27 cellular contexts compared by ENCODE assay signal in genomic region chr5:166363071-166363470, GRCh38.
"Had no signal": no experiment of that assay in that cellular context is flagged by ENCODE, and none has a peak within 500 bp of the region (broad histone marks: within the 10 kb centered on the region; RNA-seq: fewer than 3 reads in every experiment).

No MANE protein-coding gene starts in this region.

- H3K9me3 ChIP-seq: ovary, psoas muscle, right lobe of liver, sigmoid colon, thoracic aorta, thyroid gland, vagina had no signal

- H3K4me1 ChIP-seq: parathyroid adenoma, psoas muscle, sigmoid colon, stomach, thyroid gland, tibial nerve, upper lobe of left lung, vagina had no signal

- H3K4me1 Mint-ChIP-seq: stimulated activated effector memory CD8-positive, alpha-beta T cell treated with anti-CD3 and anti-CD28 coated beads, Interleukin-12 subunit alpha, Interleukin-12 subunit beta, amount 100 ng/mL, for 72 hours; stimulated activated naive B cell treated with anti-CD40 and anti-IgM and Interleukin-4, amounts not matched to agents 10 μg/mL and 1 μg/mL and 100 μg/mL, for 72 hours had no signal

- H3K4me2 ChIP-seq: neural progenitor cell had no signal

- H3K4me3 ChIP-seq: neural progenitor cell, ovary, psoas muscle, right lobe of liver, sigmoid colon, stomach, thoracic aorta, thyroid gland, tibial nerve, upper lobe of left lung, vagina had no signal

- H2AFZ ChIP-seq: neural progenitor cell, parathyroid adenoma had no signal

- H3K27ac Mint-ChIP-seq: natural killer cell treated with Interleukin-12 subunit alpha and Interleukin-12 subunit beta and Interleukin-15 and Interleukin-18, amount 100 ng/mL, for 72 hours; neural progenitor cell; progenitor cell of endocrine pancreas; stimulated activated effector memory CD8-positive, alpha-beta T cell treated with anti-CD3 and anti-CD28 coated beads, Interleukin-12 subunit alpha, Interleukin-12 subunit beta, amount 100 ng/mL, for 72 hours; stimulated activated naive B cell treated with anti-CD40 and anti-IgM and Interleukin-4, amounts not matched to agents 10 μg/mL and 1 μg/mL and 100 μg/mL, for 72 hours; stimulated activated naive CD8-positive, alpha-beta T cell treated with anti-CD3 and anti-CD28 coated beads, Interleukin-15, Interleukin-2, amounts not matched to agents 100 ng/mL and 50 ng/mL, for 24 hours had no signal

- H3K27me3 Mint-ChIP-seq: natural killer cell treated with Interleukin-12 subunit alpha and Interleukin-12 subunit beta and Interleukin-15 and Interleukin-18, amount 100 ng/mL, for 72 hours; stimulated activated naive B cell treated with anti-CD40 and anti-IgM and Interleukin-4, amounts not matched to agents 10 μg/mL and 1 μg/mL and 100 μg/mL, for 72 hours; stimulated activated naive CD8-positive, alpha-beta T cell treated with anti-CD3 and anti-CD28 coated beads, Interleukin-15, Interleukin-2, amounts not matched to agents 100 ng/mL and 50 ng/mL, for 24 hours had no signal

- H3K27me3 ChIP-seq: neural progenitor cell, ovary, right lobe of liver, sigmoid colon, stomach, thyroid gland, tibial nerve, upper lobe of left lung, vagina had no signal

- H3K36me3 ChIP-seq: neural progenitor cell, ovary, right lobe of liver, sigmoid colon, stomach, thoracic aorta, thyroid gland, tibial nerve, upper lobe of left lung, vagina had no signal

- H3K27ac ChIP-seq: neural progenitor cell, ovary, parathyroid adenoma, psoas muscle, right lobe of liver, sigmoid colon, stomach, thoracic aorta, thyroid gland, tibial nerve, upper lobe of left lung, vagina had no signal

- DNase-seq: occipital lobe; ovary; posterior cingulate gyrus; psoas muscle; right cardiac atrium; right lobe of liver; sigmoid colon; small intestine; stimulated activated CD4-positive, alpha-beta T cell treated with anti-CD3 and anti-CD28 coated beads, Interleukin-15, amount 100 ng/mL, for 24 hours; stimulated activated CD4-positive, alpha-beta T cell treated with anti-CD3 and anti-CD28 coated beads, Interleukin-2, amount 100 ng/mL, for 24 hours; stimulated activated CD4-positive, alpha-beta T cell treated with anti-CD3 and anti-CD28 coated beads, Interleukin-2, amount 100 ng/mL, for 48 hours; stimulated activated CD4-positive, alpha-beta T cell treated with anti-CD3 and anti-CD28 coated beads, Interleukin-4, amount 100 ng/mL, for 24 hours; stimulated activated naive B cell treated with anti-CD40 and anti-IgM and Interleukin-4, amounts not matched to agents 10 μg/mL and 1 μg/mL and 100 μg/mL, for 72 hours; stimulated activated naive CD4-positive, alpha-beta T cell treated with Interleukin-2 at 50 U/mL for 16 hours; stomach; thyroid gland; trophoblast cell; upper lobe of left lung had no signal

- H3K36me3 Mint-ChIP-seq: natural killer cell treated with Interleukin-12 subunit alpha and Interleukin-12 subunit beta and Interleukin-15 and Interleukin-18, amount 100 ng/mL, for 72 hours; neural progenitor cell; stimulated activated effector memory CD8-positive, alpha-beta T cell treated with anti-CD3 and anti-CD28 coated beads, Interleukin-12 subunit alpha, Interleukin-12 subunit beta, amount 100 ng/mL, for 72 hours; stimulated activated naive B cell treated with anti-CD40 and anti-IgM and Interleukin-4, amounts not matched to agents 10 μg/mL and 1 μg/mL and 100 μg/mL, for 72 hours had no signal

- H3K9ac ChIP-seq: neural progenitor cell, parathyroid adenoma had no signal

- H3K79me2 ChIP-seq: parathyroid adenoma had no signal

- ATAC-seq: natural killer cell treated with Interleukin-12 subunit alpha and Interleukin-12 subunit beta and Interleukin-15 and Interleukin-18, amount 100 ng/mL, for 72 hours; psoas muscle; right cardiac atrium; right lobe of liver; stimulated activated effector memory CD8-positive, alpha-beta T cell treated with anti-CD3 and anti-CD28 coated beads, Interleukin-12 subunit alpha, Interleukin-12 subunit beta, amount 100 ng/mL, for 72 hours; stimulated activated naive B cell treated with anti-CD40 and anti-IgM and Interleukin-4, amounts not matched to agents 10 μg/mL and 1 μg/mL and 100 μg/mL, for 72 hours had no signal

- H3K4me3 Mint-ChIP-seq: natural killer cell treated with Interleukin-12 subunit alpha and Interleukin-12 subunit beta and Interleukin-15 and Interleukin-18, amount 100 ng/mL, for 72 hours; neural progenitor cell; stimulated activated effector memory CD8-positive, alpha-beta T cell treated with anti-CD3 and anti-CD28 coated beads, Interleukin-12 subunit alpha, Interleukin-12 subunit beta, amount 100 ng/mL, for 72 hours; stimulated activated naive B cell treated with anti-CD40 and anti-IgM and Interleukin-4, amounts not matched to agents 10 μg/mL and 1 μg/mL and 100 μg/mL, for 72 hours; stimulated activated naive CD8-positive, alpha-beta T cell treated with anti-CD3 and anti-CD28 coated beads, Interleukin-15, Interleukin-2, amounts not matched to agents 100 ng/mL and 50 ng/mL, for 24 hours had no signal
